Comparison of ENCODE assay signal across 9 cellular contexts in genomic region chr15:39429898-39430357, GRCh38.
DNase-seq lines count a peak whose midpoint lies in the region; ATAC-seq, FAIRE-seq and TF ChIP-seq lines count a peak whose summit lies in the region.
"Had no signal": no experiment of that assay in that cellular context is flagged by ENCODE, and none has a peak within 500 bp of the region (broad histone marks: within the 10 kb centered on the region; RNA-seq: fewer than 3 reads in every experiment).

No MANE protein-coding gene starts in this region.

- ATAC-seq in A549, result no peak; a peak in 1 of 6 replicates
- ATAC-seq in GM18873 (IDR thresholded peaks at IDR 0.05; ENCODE audit: low FRiP score, unreplicated experiment), result peak; percentile 37

- no peak overlapping the region for H3K4me3 ChIP-seq in A549
- no peak overlapping the region for H3K4me3 ChIP-seq in Karpas-422 (ENCODE audit: low read length)
- no peak overlapping the region for H3K4me3 ChIP-seq in tibial artery
- H3K4me3 ChIP-seq in MM.1S (ENCODE audit: low read length), result no peak overlapping the region
- H3K4me3 ChIP-seq: thoracic aorta had no signal

- H3K27me3 ChIP-seq in Karpas-422 (ENCODE audit: low read length), result no peaks in the 10 kb centered on the region
- H3K27me3 ChIP-seq in tibial artery, result no peaks in the 10 kb centered on the region
- H3K27me3 ChIP-seq in MM.1S (replicated peaks; ENCODE audit: insufficient read depth, low read length), result no peaks in the 10 kb centered on the region

- no peaks in the 10 kb centered on the region for H3K9me3 ChIP-seq in A549
- H3K9me3 ChIP-seq in Karpas-422 (ENCODE audit: low read length), result no peaks in the 10 kb centered on the region
- H3K9me3 ChIP-seq in tibial artery, result no peaks in the 10 kb centered on the region
- H3K9me3 ChIP-seq in MM.1S (replicated peaks; ENCODE audit: insufficient read depth, low read length), result no peaks in the 10 kb centered on the region
- H3K9me3 ChIP-seq: thoracic aorta had no signal

- H3K36me3 ChIP-seq in Karpas-422 (ENCODE audit: insufficient read depth, low read length) (no peaks in the 10 kb centered on the region), tibial artery (no peaks in the 10 kb centered on the region), MM.1S (replicated peaks; ENCODE audit: insufficient read depth, low read length) (no peaks in the 10 kb centered on the region)
- H3K36me3 ChIP-seq: thoracic aorta had no signal

- TF ChIP-seq EP300 in A549 (IDR thresholded peaks at IDR 0.05), result no peak

- in situ Hi-C loops in ACHN (cut with HindIII; ENCODE audit: low pct_ligation_motif_present, low pct_unique_long_range_greater_than_20kb, low sequenced_read_pairs), result no loop called here

- DNase-seq in A549 (ENCODE audit: low read depth in 1 of 2, low spot score in 1 of 2), result peak in 1 of 2 experiments; percentile 24
- peak; percentile 5 for DNase-seq in Karpas-422
- peak; percentile 91 for DNase-seq in fibroblast of peridontal ligament (ENCODE audit: extremely low read depth)
- no peak for DNase-seq in tibial artery
- DNase-seq in ACHN, result no peak
- DNase-seq in NCI-H1417 treated with DMSO at 0.1 percent for 48 hours (lab: John Stamatoyannopoulos, UW), result no peak
- no peak for DNase-seq in MM.1S

- H4K20me1 ChIP-seq in Karpas-422 (ENCODE audit: insufficient read depth, low read depth, low read length) (no peaks in the 10 kb centered on the region), MM.1S (ENCODE audit: insufficient read depth, low read length) (no peaks in the 10 kb centered on the region)

- H3F3A ChIP-seq in MM.1S (ENCODE audit: insufficient read depth, low read length), result peaks cover 10% of the 10 kb centered on the region; the same call in 1 of the 2 replicates

- POLR2A ChIA-PET in A549 (lab: Yijun Ruan, JAX), result no interaction called here

- intact Hi-C loops in tibial artery (cut with DNase I; ENCODE audit: low total_unique reads), result no loop called here

- TF ChIP-seq CTCF in A549 (IDR thresholded peaks at IDR 0.05) (no peak), tibial artery (IDR thresholded peaks at IDR 0.05) (no peak), MM.1S (IDR thresholded peaks at IDR 0.05; ENCODE audit: low read length) (no peak)

- H3K79me2 ChIP-seq in Karpas-422 (ENCODE audit: low read length), result no peaks in the 10 kb centered on the region
- no peaks in the 10 kb centered on the region for H3K79me2 ChIP-seq in MM.1S (ENCODE audit: low read length)

- CTCF ChIA-PET in A549 (lab: Yijun Ruan, JAX), result interaction anchor here (0.6 to 1.4 kb wide), 2 partner anchors 151 to 438 kb away, joined by 3 to 6 read pairs; partner anchors contain the start of gene THBS1

- no peak for TF ChIP-seq RAD21 in A549 (conservative IDR thresholded peaks at IDR 0.05 in 1 of 2, IDR thresholded peaks at IDR 0.05 in 1 of 2)

- H3K9me2 ChIP-seq in Karpas-422 (replicated peaks; ENCODE audit: insufficient read depth, low read length) (no peaks in the 10 kb centered on the region), MM.1S (replicated peaks; ENCODE audit: insufficient read depth, low read length) (no peaks in the 10 kb centered on the region)

- no peak for TF ChIP-seq POLR2A in A549 (IDR thresholded peaks at IDR 0.05; ENCODE audit: low read length)

- H3K4me2 ChIP-seq in A549 (peak overlapping the region; percentile 21; the same call in 2 of the 3 replicates), Karpas-422 (ENCODE audit: low read depth, low read length, poor library complexity, severe bottlenecking) (no peak overlapping the region), MM.1S (ENCODE audit: low read depth, low read length) (no peak overlapping the region)

- H2AFZ ChIP-seq in Karpas-422 (ENCODE audit: low read length) (no peak overlapping the region), MM.1S (ENCODE audit: low read length) (no peak overlapping the region)

- H3K27ac ChIP-seq in A549 (peak overlapping the region; percentile 43 to 58; a peak in 3 of 6 replicates), Karpas-422 (ENCODE audit: low read length) (no peak overlapping the region), tibial artery (no peak overlapping the region), MM.1S (ENCODE audit: low read length) (no peak overlapping the region)
- H3K27ac ChIP-seq: thoracic aorta had no signal

- no peak for FAIRE-seq in A549 (lab: Jason Lieb, UNC)

- 13% methylated on average over 3 of the region's 3 CpGs for WGBS in A549 (ENCODE audit: missing lambda C conversion rate)

- H3K9ac ChIP-seq in Karpas-422 (ENCODE audit: low read length), result no peak overlapping the region
- no peak overlapping the region for H3K9ac ChIP-seq in MM.1S (ENCODE audit: low read length)

- H3K4me1 ChIP-seq in A549 (peaks cover 14% of the 10 kb centered on the region), Karpas-422 (ENCODE audit: low read length) (no peaks in the 10 kb centered on the region), tibial artery (peaks cover 0 to 43% (median 15%) of the 10 kb centered on the region in 4 donors), MM.1S (ENCODE audit: low read length) (peaks cover 13% of the 10 kb centered on the region)

TF ChIP-seq in A549, 52 proteins besides CTCF, POLR2A, EP300 and RAD21:
- peak; percentile 20; the same call in 1 of the 2 replicates for TF ChIP-seq GATA3 (IDR thresholded peaks at IDR 0.05; ENCODE audit: borderline replicate concordance)
- TF ChIP-seq NR3C1 (IDR thresholded peaks at IDR 0.05), result no peak

Comparison
In these comparisons a context has a peak if more than half of its experiments do, and no peak if none do; other contexts are left out.
1. DNase-seq: peak in Karpas-422 (single experiment) and fibroblast of peridontal ligament (single experiment); none in tibial artery (0 of 2), ACHN (single experiment), NCI-H1417 treated with DMSO at 0.1 percent for 48 hours (single experiment) and MM.1S (single experiment).
2. H3K27ac ChIP-seq: peak in A549 (2 of 2); none in Karpas-422 (single experiment), tibial artery (0 of 2) and MM.1S (single experiment).